Comparison of ENCODE assay signal across 26 cellular contexts in the genomic region with DNA sequence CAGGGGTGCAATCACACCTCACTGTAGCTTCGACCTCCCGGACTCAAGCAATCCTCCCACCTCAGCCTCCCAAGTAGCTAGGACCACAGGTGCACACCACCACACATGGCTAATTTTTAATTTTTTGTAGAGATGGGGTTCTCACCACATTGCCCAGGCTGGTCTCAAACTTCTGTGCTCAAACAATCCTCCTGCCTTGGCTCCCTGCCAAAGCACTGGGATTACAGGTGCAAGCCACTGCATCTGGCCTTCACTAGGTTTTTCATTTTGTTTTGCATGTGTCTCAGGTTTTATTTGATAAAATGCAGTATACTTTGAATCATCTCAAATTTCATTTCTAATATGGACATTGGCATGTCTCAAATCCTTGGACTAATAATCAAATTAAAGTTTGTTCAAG.
"Had no signal": no experiment of that assay in that cellular context is flagged by ENCODE, and none has a peak within 500 bp of the region (broad histone marks: within the 10 kb centered on the region; RNA-seq: fewer than 3 reads in every experiment).

No MANE protein-coding gene starts in this region.

- H3K4me2 ChIP-seq: hepatocyte had no signal

- H3K4me1 ChIP-seq: colonic mucosa, gastroesophageal sphincter, suprapubic skin, tibial artery, upper lobe of right lung had no signal

- H3K27me3 ChIP-seq: cardiac muscle cell, colonic mucosa, gastroesophageal sphincter, hepatocyte, suprapubic skin, tibial artery, upper lobe of right lung had no signal

- H3K4me3 ChIP-seq: cardiac muscle cell, colonic mucosa, gastroesophageal sphincter, hepatocyte, suprapubic skin, tibial artery, upper lobe of right lung had no signal

- H3K27ac Mint-ChIP-seq: activated naive CD8-positive, alpha-beta T cell; nephron; stimulated activated naive B cell treated with anti-CD40 and anti-IgM and Interleukin-4, amounts not matched to agents 10 μg/mL and 1 μg/mL and 100 μg/mL, for 72 hours had no signal

- H3K9me3 ChIP-seq: colonic mucosa, gastroesophageal sphincter, suprapubic skin, tibial artery, upper lobe of right lung had no signal

- DNase-seq: activated CD4-positive, alpha-beta T cell treated with anti-CD3 and anti-CD28 coated beads for 48 hours; activated CD4-positive, alpha-beta T cell treated with anti-CD3 and anti-CD28 coated beads, Interleukin-2, amount 50 U/mL, for 48 hours; activated CD8-positive, alpha-beta memory T cell treated with anti-CD3 and anti-CD28 coated beads for 24 hours; activated effector memory CD4-positive, alpha-beta T cell treated with Interleukin-2 at 50 U/mL for 16 hours; activated naive CD4-positive, alpha-beta T cell treated with Interleukin-2 at 50 U/mL for 16 hours; anterior cingulate cortex; cerebellar nuclear complex; colonic mucosa; effector CD8-positive, alpha-beta T cell; left cardiac atrium; left ventricle myocardium superior; posterior cingulate gyrus; stimulated activated CD4-positive, alpha-beta T cell treated with anti-CD3 and anti-CD28 coated beads, Interleukin-15, amount 100 ng/mL, for 24 hours; stimulated activated CD4-positive, alpha-beta T cell treated with anti-CD3 and anti-CD28 coated beads, Interleukin-2, amount 100 ng/mL, for 24 hours; stimulated activated naive B cell treated with anti-CD40 and anti-IgM and Interleukin-4, amounts not matched to agents 10 μg/mL and 1 μg/mL and 100 μg/mL, for 72 hours; tibial artery; upper lobe of right lung had no signal

- H3K4me1 Mint-ChIP-seq: brain; nephron; stimulated activated naive B cell treated with anti-CD40 and anti-IgM and Interleukin-4, amounts not matched to agents 10 μg/mL and 1 μg/mL and 100 μg/mL, for 72 hours had no signal

- H3K4me3 Mint-ChIP-seq: activated naive CD8-positive, alpha-beta T cell; brain; nephron; stimulated activated naive B cell treated with anti-CD40 and anti-IgM and Interleukin-4, amounts not matched to agents 10 μg/mL and 1 μg/mL and 100 μg/mL, for 72 hours had no signal

- H3K79me2 ChIP-seq: hepatocyte had no signal

- H3K27ac ChIP-seq: cardiac muscle cell, colonic mucosa, gastroesophageal sphincter, hepatocyte, suprapubic skin, tibial artery, upper lobe of right lung, VCaP had no signal

- H3K36me3 ChIP-seq: cardiac muscle cell, colonic mucosa, gastroesophageal sphincter, suprapubic skin, tibial artery, upper lobe of right lung had no signal

- H3K27me3 Mint-ChIP-seq: activated naive CD8-positive, alpha-beta T cell; brain; stimulated activated naive B cell treated with anti-CD40 and anti-IgM and Interleukin-4, amounts not matched to agents 10 μg/mL and 1 μg/mL and 100 μg/mL, for 72 hours had no signal

- ATAC-seq: gastroesophageal sphincter; left cardiac atrium; right cardiac atrium; stimulated activated naive B cell treated with anti-CD40 and anti-IgM and Interleukin-4, amounts not matched to agents 10 μg/mL and 1 μg/mL and 100 μg/mL, for 72 hours; upper lobe of right lung had no signal
